1 cellular context compared by ENCODE assay signal in the genomic region with DNA sequence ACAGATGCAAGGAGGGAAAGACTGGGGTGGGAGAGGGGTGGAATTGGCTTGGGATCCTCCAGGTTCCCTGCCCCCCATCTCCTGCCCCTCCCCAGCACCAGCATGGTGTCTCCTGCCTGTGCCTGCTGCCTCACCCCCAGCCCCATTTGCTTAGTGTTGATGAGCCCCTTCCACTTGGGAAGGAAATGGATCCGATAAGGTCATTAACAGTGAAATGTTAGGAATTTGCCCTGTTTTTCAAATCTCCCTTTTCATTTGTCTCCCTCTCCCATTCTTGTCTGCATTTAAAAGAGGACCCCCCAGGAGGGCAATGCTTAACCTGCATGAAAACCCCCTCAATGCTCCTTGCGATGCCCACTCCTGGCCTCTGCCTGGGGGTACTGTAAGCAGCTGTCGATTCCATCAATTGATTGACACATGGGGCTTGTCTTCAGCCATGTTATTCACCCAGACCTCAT.
TF ChIP-seq lines count a peak whose summit lies in the region.

No MANE protein-coding gene starts in this region.

TF ChIP-seq in WTC11, 78 proteins besides CTCF, POLR2A, EP300 and RAD21 (continued from another document and continues in another):
- TF ChIP-seq, protein P1, sequence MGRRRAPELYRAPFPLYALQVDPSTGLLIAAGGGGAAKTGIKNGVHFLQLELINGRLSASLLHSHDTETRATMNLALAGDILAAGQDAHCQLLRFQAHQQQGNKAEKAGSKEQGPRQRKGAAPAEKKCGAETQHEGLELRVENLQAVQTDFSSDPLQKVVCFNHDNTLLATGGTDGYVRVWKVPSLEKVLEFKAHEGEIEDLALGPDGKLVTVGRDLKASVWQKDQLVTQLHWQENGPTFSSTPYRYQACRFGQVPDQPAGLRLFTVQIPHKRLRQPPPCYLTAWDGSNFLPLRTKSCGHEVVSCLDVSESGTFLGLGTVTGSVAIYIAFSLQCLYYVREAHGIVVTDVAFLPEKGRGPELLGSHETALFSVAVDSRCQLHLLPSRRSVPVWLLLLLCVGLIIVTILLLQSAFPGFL (CRISPR knock-in tag; IDR thresholded peaks at IDR 0.05; ENCODE audit: borderline replicate concordance) = no peak
- TF ChIP-seq, protein P2, sequence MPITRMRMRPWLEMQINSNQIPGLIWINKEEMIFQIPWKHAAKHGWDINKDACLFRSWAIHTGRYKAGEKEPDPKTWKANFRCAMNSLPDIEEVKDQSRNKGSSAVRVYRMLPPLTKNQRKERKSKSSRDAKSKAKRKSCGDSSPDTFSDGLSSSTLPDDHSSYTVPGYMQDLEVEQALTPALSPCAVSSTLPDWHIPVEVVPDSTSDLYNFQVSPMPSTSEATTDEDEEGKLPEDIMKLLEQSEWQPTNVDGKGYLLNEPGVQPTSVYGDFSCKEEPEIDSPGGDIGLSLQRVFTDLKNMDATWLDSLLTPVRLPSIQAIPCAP (CRISPR knock-in tag; IDR thresholded peaks at IDR 0.05) = no peak
- TF ChIP-seq TCF7 (CRISPR knock-in tag; IDR thresholded peaks at IDR 0.05; ENCODE audit: low read depth) = no peak
- TF ChIP-seq, protein P3, sequence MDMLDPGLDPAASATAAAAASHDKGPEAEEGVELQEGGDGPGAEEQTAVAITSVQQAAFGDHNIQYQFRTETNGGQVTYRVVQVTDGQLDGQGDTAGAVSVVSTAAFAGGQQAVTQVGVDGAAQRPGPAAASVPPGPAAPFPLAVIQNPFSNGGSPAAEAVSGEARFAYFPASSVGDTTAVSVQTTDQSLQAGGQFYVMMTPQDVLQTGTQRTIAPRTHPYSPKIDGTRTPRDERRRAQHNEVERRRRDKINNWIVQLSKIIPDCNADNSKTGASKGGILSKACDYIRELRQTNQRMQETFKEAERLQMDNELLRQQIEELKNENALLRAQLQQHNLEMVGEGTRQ (CRISPR knock-in tag; IDR thresholded peaks at IDR 0.05) = no peak
- TF ChIP-seq TP53 (CRISPR knock-in tag; IDR thresholded peaks at IDR 0.05) = peak; percentile 60; the same call in 1 of the 2 replicates
- TF ChIP-seq, protein P4, sequence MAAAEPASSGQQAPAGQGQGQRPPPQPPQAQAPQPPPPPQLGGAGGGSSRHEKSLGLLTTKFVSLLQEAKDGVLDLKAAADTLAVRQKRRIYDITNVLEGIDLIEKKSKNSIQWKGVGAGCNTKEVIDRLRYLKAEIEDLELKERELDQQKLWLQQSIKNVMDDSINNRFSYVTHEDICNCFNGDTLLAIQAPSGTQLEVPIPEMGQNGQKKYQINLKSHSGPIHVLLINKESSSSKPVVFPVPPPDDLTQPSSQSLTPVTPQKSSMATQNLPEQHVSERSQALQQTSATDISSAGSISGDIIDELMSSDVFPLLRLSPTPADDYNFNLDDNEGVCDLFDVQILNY (CRISPR knock-in tag; IDR thresholded peaks at IDR 0.05) = no peak
- TF ChIP-seq, protein P5, sequence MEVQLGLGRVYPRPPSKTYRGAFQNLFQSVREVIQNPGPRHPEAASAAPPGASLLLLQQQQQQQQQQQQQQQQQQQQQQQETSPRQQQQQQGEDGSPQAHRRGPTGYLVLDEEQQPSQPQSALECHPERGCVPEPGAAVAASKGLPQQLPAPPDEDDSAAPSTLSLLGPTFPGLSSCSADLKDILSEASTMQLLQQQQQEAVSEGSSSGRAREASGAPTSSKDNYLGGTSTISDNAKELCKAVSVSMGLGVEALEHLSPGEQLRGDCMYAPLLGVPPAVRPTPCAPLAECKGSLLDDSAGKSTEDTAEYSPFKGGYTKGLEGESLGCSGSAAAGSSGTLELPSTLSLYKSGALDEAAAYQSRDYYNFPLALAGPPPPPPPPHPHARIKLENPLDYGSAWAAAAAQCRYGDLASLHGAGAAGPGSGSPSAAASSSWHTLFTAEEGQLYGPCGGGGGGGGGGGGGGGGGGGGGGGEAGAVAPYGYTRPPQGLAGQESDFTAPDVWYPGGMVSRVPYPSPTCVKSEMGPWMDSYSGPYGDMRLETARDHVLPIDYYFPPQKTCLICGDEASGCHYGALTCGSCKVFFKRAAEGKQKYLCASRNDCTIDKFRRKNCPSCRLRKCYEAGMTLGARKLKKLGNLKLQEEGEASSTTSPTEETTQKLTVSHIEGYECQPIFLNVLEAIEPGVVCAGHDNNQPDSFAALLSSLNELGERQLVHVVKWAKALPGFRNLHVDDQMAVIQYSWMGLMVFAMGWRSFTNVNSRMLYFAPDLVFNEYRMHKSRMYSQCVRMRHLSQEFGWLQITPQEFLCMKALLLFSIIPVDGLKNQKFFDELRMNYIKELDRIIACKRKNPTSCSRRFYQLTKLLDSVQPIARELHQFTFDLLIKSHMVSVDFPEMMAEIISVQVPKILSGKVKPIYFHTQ (CRISPR knock-in tag; IDR thresholded peaks at IDR 0.05) = 0 out of 2 replicates have a peak, but pooled peaks have one; percentile 31
- TF ChIP-seq, protein P6, sequence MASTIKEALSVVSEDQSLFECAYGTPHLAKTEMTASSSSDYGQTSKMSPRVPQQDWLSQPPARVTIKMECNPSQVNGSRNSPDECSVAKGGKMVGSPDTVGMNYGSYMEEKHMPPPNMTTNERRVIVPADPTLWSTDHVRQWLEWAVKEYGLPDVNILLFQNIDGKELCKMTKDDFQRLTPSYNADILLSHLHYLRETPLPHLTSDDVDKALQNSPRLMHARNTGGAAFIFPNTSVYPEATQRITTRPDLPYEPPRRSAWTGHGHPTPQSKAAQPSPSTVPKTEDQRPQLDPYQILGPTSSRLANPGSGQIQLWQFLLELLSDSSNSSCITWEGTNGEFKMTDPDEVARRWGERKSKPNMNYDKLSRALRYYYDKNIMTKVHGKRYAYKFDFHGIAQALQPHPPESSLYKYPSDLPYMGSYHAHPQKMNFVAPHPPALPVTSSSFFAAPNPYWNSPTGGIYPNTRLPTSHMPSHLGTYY (CRISPR knock-in tag; IDR thresholded peaks at IDR 0.05) = no peak
- TF ChIP-seq GTF2I (CRISPR knock-in tag; conservative IDR thresholded peaks at IDR 0.05) = no peak
- peak; percentile 60; the same call in 1 of the 2 replicates for TF ChIP-seq SP1 (CRISPR knock-in tag; conservative IDR thresholded peaks at IDR 0.05)
- no peak for TF ChIP-seq JAZF1 (CRISPR knock-in tag; IDR thresholded peaks at IDR 0.05)
- TF ChIP-seq ATF1 (CRISPR knock-in tag; IDR thresholded peaks at IDR 0.05) = no peak
- TF ChIP-seq JUN (CRISPR knock-in tag; IDR thresholded peaks at IDR 0.05) = no peak
- TF ChIP-seq, protein P7, sequence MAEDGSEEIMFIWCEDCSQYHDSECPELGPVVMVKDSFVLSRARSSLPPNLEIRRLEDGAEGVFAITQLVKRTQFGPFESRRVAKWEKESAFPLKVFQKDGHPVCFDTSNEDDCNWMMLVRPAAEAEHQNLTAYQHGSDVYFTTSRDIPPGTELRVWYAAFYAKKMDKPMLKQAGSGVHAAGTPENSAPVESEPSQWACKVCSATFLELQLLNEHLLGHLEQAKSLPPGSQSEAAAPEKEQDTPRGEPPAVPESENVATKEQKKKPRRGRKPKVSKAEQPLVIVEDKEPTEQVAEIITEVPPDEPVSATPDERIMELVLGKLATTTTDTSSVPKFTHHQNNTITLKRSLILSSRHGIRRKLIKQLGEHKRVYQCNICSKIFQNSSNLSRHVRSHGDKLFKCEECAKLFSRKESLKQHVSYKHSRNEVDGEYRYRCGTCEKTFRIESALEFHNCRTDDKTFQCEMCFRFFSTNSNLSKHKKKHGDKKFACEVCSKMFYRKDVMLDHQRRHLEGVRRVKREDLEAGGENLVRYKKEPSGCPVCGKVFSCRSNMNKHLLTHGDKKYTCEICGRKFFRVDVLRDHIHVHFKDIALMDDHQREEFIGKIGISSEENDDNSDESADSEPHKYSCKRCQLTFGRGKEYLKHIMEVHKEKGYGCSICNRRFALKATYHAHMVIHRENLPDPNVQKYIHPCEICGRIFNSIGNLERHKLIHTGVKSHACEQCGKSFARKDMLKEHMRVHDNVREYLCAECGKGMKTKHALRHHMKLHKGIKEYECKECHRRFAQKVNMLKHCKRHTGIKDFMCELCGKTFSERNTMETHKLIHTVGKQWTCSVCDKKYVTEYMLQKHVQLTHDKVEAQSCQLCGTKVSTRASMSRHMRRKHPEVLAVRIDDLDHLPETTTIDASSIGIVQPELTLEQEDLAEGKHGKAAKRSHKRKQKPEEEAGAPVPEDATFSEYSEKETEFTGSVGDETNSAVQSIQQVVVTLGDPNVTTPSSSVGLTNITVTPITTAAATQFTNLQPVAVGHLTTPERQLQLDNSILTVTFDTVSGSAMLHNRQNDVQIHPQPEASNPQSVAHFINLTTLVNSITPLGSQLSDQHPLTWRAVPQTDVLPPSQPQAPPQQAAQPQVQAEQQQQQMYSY (CRISPR knock-in tag; IDR thresholded peaks at IDR 0.05) = peak; percentile 11; the same call in 1 of the 2 replicates
- TF ChIP-seq, protein P8, sequence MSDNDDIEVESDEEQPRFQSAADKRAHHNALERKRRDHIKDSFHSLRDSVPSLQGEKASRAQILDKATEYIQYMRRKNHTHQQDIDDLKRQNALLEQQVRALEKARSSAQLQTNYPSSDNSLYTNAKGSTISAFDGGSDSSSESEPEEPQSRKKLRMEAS (CRISPR knock-in tag; IDR thresholded peaks at IDR 0.05) = peak; percentile 50; the same call in 1 of the 2 replicates
- TF ChIP-seq, protein P9, sequence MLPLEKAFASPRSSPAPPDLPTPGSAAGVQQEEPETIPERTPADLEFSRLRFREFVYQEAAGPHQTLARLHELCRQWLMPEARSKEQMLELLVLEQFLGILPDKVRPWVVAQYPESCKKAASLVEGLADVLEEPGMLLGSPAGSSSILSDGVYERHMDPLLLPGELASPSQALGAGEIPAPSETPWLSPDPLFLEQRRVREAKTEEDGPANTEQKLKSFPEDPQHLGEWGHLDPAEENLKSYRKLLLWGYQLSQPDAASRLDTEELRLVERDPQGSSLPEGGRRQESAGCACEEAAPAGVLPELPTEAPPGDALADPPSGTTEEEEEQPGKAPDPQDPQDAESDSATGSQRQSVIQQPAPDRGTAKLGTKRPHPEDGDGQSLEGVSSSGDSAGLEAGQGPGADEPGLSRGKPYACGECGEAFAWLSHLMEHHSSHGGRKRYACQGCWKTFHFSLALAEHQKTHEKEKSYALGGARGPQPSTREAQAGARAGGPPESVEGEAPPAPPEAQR (CRISPR knock-in tag; IDR thresholded peaks at IDR 0.05) = no peak
- TF ChIP-seq ZBTB21 (CRISPR knock-in tag; IDR thresholded peaks at IDR 0.05; ENCODE audit: borderline replicate concordance) = no peak
- TF ChIP-seq RORB (CRISPR knock-in tag; IDR thresholded peaks at IDR 0.05) = no peak
- TF ChIP-seq GABPB1 (CRISPR knock-in tag; IDR thresholded peaks at IDR 0.05) = no peak
- TF ChIP-seq ZNF121 (CRISPR knock-in tag; IDR thresholded peaks at IDR 0.05) = no peak
- no peak for TF ChIP-seq ZNF671 (CRISPR knock-in tag; IDR thresholded peaks at IDR 0.05)
- TF ChIP-seq, protein P10, sequence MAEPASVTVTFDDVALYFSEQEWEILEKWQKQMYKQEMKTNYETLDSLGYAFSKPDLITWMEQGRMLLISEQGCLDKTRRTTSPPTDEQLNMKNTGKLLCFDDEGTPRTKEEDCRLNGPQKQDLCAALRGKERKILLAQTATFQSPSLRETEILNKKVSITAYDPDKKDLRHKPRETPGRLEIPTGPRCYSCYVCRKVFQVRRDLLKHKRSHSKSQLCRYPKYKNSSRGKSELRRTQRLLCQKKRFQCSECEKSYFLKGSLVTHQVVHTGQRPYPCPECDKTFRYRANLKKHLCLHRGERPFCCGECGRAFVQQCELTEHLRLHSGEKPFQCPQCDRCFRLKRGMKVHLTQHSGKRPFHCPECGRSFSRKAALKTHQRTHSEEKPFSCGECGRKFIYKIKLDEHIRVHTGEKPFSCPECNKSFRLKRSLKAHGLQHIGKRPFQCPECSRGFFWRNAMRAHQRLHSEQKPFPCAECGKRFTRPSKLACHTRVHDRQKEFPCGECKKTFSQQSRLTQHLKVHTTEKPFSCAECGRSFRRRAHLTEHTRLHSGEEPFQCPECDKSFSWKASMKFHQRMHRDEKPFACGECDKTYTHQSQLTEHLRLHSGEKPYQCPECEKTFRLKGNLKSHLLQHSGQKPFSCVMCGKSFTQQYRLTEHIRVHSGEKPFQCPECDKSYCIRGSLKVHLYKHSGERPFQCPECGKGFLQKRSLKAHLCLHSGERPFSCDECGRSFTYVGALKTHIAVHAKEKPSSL (CRISPR knock-in tag; conservative IDR thresholded peaks at IDR 0.05) = no peak
- peak; percentile 82 for TF ChIP-seq ZNF423 (CRISPR knock-in tag; IDR thresholded peaks at IDR 0.05)
- TF ChIP-seq, protein P11, sequence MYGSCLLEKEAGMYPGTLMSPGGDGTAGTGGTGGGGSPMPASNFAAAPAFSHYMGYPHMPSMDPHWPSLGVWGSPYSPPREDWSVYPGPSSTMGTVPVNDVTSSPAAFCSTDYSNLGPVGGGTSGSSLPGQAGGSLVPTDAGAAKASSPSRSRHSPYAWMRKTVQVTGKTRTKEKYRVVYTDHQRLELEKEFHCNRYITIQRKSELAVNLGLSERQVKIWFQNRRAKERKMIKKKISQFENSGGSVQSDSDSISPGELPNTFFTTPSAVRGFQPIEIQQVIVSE (CRISPR knock-in tag; IDR thresholded peaks at IDR 0.05; ENCODE audit: borderline replicate concordance) = no peak
- TF ChIP-seq ZNF232 (CRISPR knock-in tag; IDR thresholded peaks at IDR 0.05) = no peak
- TF ChIP-seq NFE2L1 (CRISPR knock-in tag; IDR thresholded peaks at IDR 0.05) = 0 out of 2 replicates have a peak, but pooled peaks have one; percentile 61
- no peak for TF ChIP-seq EMX1 (CRISPR knock-in tag; IDR thresholded peaks at IDR 0.05)
- TF ChIP-seq, protein P12, sequence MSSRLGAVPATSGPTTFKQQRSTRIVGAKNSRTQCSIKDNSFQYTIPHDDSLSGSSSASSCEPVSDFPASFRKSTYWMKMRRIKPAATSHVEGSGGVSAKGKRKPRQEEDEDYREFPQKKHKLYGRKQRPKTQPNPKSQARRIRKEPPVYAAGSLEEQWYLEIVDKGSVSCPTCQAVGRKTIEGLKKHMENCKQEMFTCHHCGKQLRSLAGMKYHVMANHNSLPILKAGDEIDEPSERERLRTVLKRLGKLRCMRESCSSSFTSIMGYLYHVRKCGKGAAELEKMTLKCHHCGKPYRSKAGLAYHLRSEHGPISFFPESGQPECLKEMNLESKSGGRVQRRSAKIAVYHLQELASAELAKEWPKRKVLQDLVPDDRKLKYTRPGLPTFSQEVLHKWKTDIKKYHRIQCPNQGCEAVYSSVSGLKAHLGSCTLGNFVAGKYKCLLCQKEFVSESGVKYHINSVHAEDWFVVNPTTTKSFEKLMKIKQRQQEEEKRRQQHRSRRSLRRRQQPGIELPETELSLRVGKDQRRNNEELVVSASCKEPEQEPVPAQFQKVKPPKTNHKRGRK (CRISPR knock-in tag; IDR thresholded peaks at IDR 0.05; ENCODE audit: borderline replicate concordance) = no peak
- no peak for TF ChIP-seq CREM (CRISPR knock-in tag; IDR thresholded peaks at IDR 0.05)
- TF ChIP-seq, protein P13, sequence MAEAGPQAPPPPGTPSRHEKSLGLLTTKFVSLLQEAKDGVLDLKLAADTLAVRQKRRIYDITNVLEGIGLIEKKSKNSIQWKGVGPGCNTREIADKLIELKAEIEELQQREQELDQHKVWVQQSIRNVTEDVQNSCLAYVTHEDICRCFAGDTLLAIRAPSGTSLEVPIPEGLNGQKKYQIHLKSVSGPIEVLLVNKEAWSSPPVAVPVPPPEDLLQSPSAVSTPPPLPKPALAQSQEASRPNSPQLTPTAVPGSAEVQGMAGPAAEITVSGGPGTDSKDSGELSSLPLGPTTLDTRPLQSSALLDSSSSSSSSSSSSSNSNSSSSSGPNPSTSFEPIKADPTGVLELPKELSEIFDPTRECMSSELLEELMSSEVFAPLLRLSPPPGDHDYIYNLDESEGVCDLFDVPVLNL (CRISPR knock-in tag; IDR thresholded peaks at IDR 0.05; ENCODE audit: borderline replicate concordance, low read depth) = no peak
- no peak for TF ChIP-seq CBFB (CRISPR knock-in tag; IDR thresholded peaks at IDR 0.05; ENCODE audit: low read depth)
- no peak for TF ChIP-seq SMAD3 (CRISPR knock-in tag; IDR thresholded peaks at IDR 0.05; ENCODE audit: borderline replicate concordance)
- no peak for TF ChIP-seq NR2C2 (CRISPR knock-in tag; IDR thresholded peaks at IDR 0.05)
- TF ChIP-seq FOXK1 (CRISPR knock-in tag; IDR thresholded peaks at IDR 0.05) = peak; percentile 85
- TF ChIP-seq ZNF317 (CRISPR knock-in tag; IDR thresholded peaks at IDR 0.05; ENCODE audit: borderline replicate concordance, low read depth) = no peak
- no peak for TF ChIP-seq ESRRA (CRISPR knock-in tag; IDR thresholded peaks at IDR 0.05; ENCODE audit: borderline replicate concordance)
- no peak for TF ChIP-seq NFYB (CRISPR knock-in tag; conservative IDR thresholded peaks at IDR 0.05; ENCODE audit: low read depth)
- peak; percentile 74; the same call in 1 of the 2 replicates for TF ChIP-seq MYBL2 (CRISPR knock-in tag; IDR thresholded peaks at IDR 0.05)
- no peak for TF ChIP-seq FOXJ3 (CRISPR knock-in tag; IDR thresholded peaks at IDR 0.05; ENCODE audit: borderline replicate concordance)
